ENCODE assay signal across 9 cellular contexts in genomic region chr3:50971487-50971924, GRCh38.
DNase-seq lines count a peak whose midpoint lies in the region; ATAC-seq and TF ChIP-seq lines count a peak whose summit lies in the region.
"Had no signal": no experiment of that assay in that cellular context is flagged by ENCODE, and none has a peak within 500 bp of the region (broad histone marks: within the 10 kb centered on the region; RNA-seq: fewer than 3 reads in every experiment).

No MANE protein-coding gene starts in this region.

- TF ChIP-seq CTCF in fibroblast of lung (conservative IDR thresholded peaks at IDR 0.05 in 1 of 2, IDR thresholded peaks at IDR 0.05 in 1 of 2; ENCODE audit: low read depth in 1 of 2, low read length in 2 of 2) (peak; percentile 60 to 90), prostate gland (IDR thresholded peaks at IDR 0.05) (peak; percentile 25 to 85 (median 78))

- 7% methylated on average over 3 of the region's 3 CpGs for WGBS in prostate gland

- peak; percentile 22 to 33 for DNase-seq in NCI-H2081 (lab: John Stamatoyannopoulos, UW)
- DNase-seq in NCI-H2081 treated with DMSO at 0.1 percent for 48 hours (lab: John Stamatoyannopoulos, UW): no peak
- DNase-seq in NCI-H82 (lab: John Stamatoyannopoulos, UW): peak; percentile 81
- DNase-seq in activated CD8-positive, alpha-beta memory T cell treated with anti-CD3 and anti-CD28 coated beads, Interleukin-2, amount 50 U/mL, for 24 hours (ENCODE audit: extremely low read depth): peak; percentile 8
- DNase-seq in fibroblast of lung (ENCODE audit: low read depth in 2 of 2): peak; percentile 38 to 60
- DNase-seq in prostate gland (ENCODE audit: low spot score): peak; percentile 49

- H3K4me3 ChIP-seq in fibroblast of lung (replicated peaks in 1 of 4; ENCODE audit: control extremely low read depth in 1 of 4, insufficient read depth in 1 of 4, low read depth in 3 of 4, low read length in 4 of 4) (no peak overlapping the region), prostate gland (no peak overlapping the region)
- H3K4me3 ChIP-seq: BLaER1 had no signal

- no peak overlapping the region for H3K9ac ChIP-seq in fibroblast of lung (ENCODE audit: insufficient read depth, low read length)
- H3K9ac ChIP-seq: BLaER1 had no signal

- intact Hi-C loops in prostate gland (cut with DNase I): no loop called here

- H3K9me3 ChIP-seq in fibroblast of lung (ENCODE audit: control insufficient read depth, insufficient read depth, low read depth, low read length) (no peaks in the 10 kb centered on the region), prostate gland (no peaks in the 10 kb centered on the region)

- ATAC-seq in HG03159 (IDR thresholded peaks at IDR 0.05; ENCODE audit: unreplicated experiment): peak; percentile 87
- no peak for ATAC-seq in GM19328 (IDR thresholded peaks at IDR 0.05; ENCODE audit: unreplicated experiment)

- H3K79me2 ChIP-seq in fibroblast of lung (ENCODE audit: control insufficient read depth, insufficient read depth, low read length): no peaks in the 10 kb centered on the region

- no peak overlapping the region for H3K4me2 ChIP-seq in fibroblast of lung (ENCODE audit: extremely low read depth, insufficient read depth, low read length)
- H3K4me2 ChIP-seq: BLaER1 had no signal

- H3K4me1 ChIP-seq in fibroblast of lung (ENCODE audit: control insufficient read depth, extremely low read depth, insufficient read depth, low read length) (no peaks in the 10 kb centered on the region), prostate gland (replicated peaks) (no peaks in the 10 kb centered on the region)
- H3K4me1 ChIP-seq: BLaER1 had no signal

- TF ChIP-seq POLR2A in prostate gland (IDR thresholded peaks at IDR 0.05): no peak

- H3K36me3 ChIP-seq in fibroblast of lung (ENCODE audit: control insufficient read depth, insufficient read depth, low read length): no peaks in the 10 kb centered on the region
- no peaks in the 10 kb centered on the region for H3K36me3 ChIP-seq in prostate gland
- H3K36me3 ChIP-seq: BLaER1 had no signal

- H4K20me1 ChIP-seq in fibroblast of lung (ENCODE audit: control insufficient read depth, extremely low read depth, insufficient read depth, low read length): no peaks in the 10 kb centered on the region
- H4K20me1 ChIP-seq: BLaER1 had no signal

- H3K27ac ChIP-seq in fibroblast of lung (ENCODE audit: insufficient read depth, low read length): no peak overlapping the region
- H3K27ac ChIP-seq in prostate gland: no peak overlapping the region
- H3K27ac ChIP-seq: BLaER1 had no signal

- no peaks in the 10 kb centered on the region for H3K27me3 ChIP-seq in fibroblast of lung (ENCODE audit: control insufficient read depth, insufficient read depth, low read length)
- H3K27me3 ChIP-seq in prostate gland (replicated peaks; ENCODE audit: insufficient read depth): no peaks in the 10 kb centered on the region
- H3K27me3 ChIP-seq: BLaER1 had no signal

- no peak overlapping the region for H2AFZ ChIP-seq in fibroblast of lung (ENCODE audit: low read length)
